21 cellular contexts compared by ENCODE assay signal in genomic region chr1:66489146-66489545, GRCh38. TPM values are rescaled to one million over a fixed set of nuclear protein-coding genes. Genes with fewer than 3 reads are reported as not detected.
DNase-seq lines count a peak whose midpoint lies in the region; ATAC-seq, FAIRE-seq and TF ChIP-seq lines count a peak whose summit lies in the region.
"Had no signal": no experiment of that assay in that cellular context is flagged by ENCODE, and none has a peak within 500 bp of the region (broad histone marks: within the 10 kb centered on the region; RNA-seq: fewer than 3 reads in every experiment).

No MANE protein-coding gene starts in this region.

- H3K4me3 ChIP-seq in astrocyte (ENCODE audit: insufficient read depth, low read depth, low read length) (no peak overlapping the region), keratinocyte (ENCODE audit: control insufficient read depth in 2 of 3, extremely low read depth in 1 of 3, insufficient read depth in 2 of 3, low read depth in 1 of 3, low read length in 3 of 3) (no peak overlapping the region), esophagus muscularis mucosa (no peak overlapping the region)
- H3K4me3 ChIP-seq: ascending aorta, colonic mucosa, lower lobe of right lung had no signal

- H3K27me3 ChIP-seq in astrocyte (ENCODE audit: insufficient read depth, low read length) (no peaks in the 10 kb centered on the region), keratinocyte (ENCODE audit: control insufficient read depth, extremely low read depth, insufficient read depth, low read length) (no peaks in the 10 kb centered on the region), esophagus muscularis mucosa (no peaks in the 10 kb centered on the region)
- H3K27me3 ChIP-seq: ascending aorta, colonic mucosa had no signal

- no peak for TF ChIP-seq POLR2A in esophagus muscularis mucosa (IDR thresholded peaks at IDR 0.05; ENCODE audit: low read depth)

- peak; percentile 78 for DNase-seq in EH (ENCODE audit: low read depth)
- DNase-seq in LHCN-M2 (ENCODE audit: low read depth), result peak; percentile 64
- DNase-seq in astrocyte (ENCODE audit: low read depth), result peak; percentile 43
- no peak for DNase-seq in keratinocyte (ENCODE audit: low read depth, low spot score)
- no peak for DNase-seq in left lobe of liver (ENCODE audit: low spot score)
- no peak for DNase-seq in esophagus muscularis mucosa (ENCODE audit: extremely low spot score)
- DNase-seq: activated CD4-positive, alpha-beta T cell treated with anti-CD3 and anti-CD28 coated beads, Interleukin-2, amount 50 U/mL, for 4 hours; activated naive CD4-positive, alpha-beta T cell; AML-193; colonic mucosa; Karpas-422; lower lobe of right lung; naive B cell; NCI-H1105 treated with DMSO at 0.1 percent for 48 hours; NCI-H2107; NCI-H748 treated with DMSO at 0.1 percent for 48 hours; stimulated activated CD4-positive, alpha-beta T cell treated with anti-CD3 and anti-CD28 coated beads, Interleukin-4, amount 100 ng/mL, for 1 hour had no signal

- ATAC-seq in GM19328 (IDR thresholded peaks at IDR 0.05; ENCODE audit: unreplicated experiment), result no peak
- no peak for ATAC-seq in HG03108 (IDR thresholded peaks at IDR 0.05; ENCODE audit: unreplicated experiment)
- ATAC-seq in left lobe of liver, result no peak
- ATAC-seq: lower lobe of right lung had no signal

- H3K79me2 ChIP-seq in astrocyte (ENCODE audit: insufficient read depth, low read length) (no peaks in the 10 kb centered on the region), keratinocyte (ENCODE audit: control insufficient read depth, insufficient read depth, low read length) (no peaks in the 10 kb centered on the region)
- H3K79me2 ChIP-seq: parathyroid adenoma had no signal

- TF ChIP-seq CTCF in astrocyte (IDR thresholded peaks at IDR 0.05; ENCODE audit: insufficient read depth, low read depth, low read length), result no peak
- no peak for TF ChIP-seq CTCF in keratinocyte (optimal IDR thresholded peaks at IDR 0.05 in 1 of 3, IDR thresholded peaks at IDR 0.05 in 1 of 3, conservative IDR thresholded peaks at IDR 0.05 in 1 of 3; ENCODE audit: extremely low read depth in 1 of 3, insufficient read depth in 2 of 3, low read length in 3 of 3)
- TF ChIP-seq CTCF in esophagus muscularis mucosa (IDR thresholded peaks at IDR 0.05), result no peak

- H4K20me1 ChIP-seq in astrocyte (ENCODE audit: insufficient read depth, low read length), result no peaks in the 10 kb centered on the region
- H4K20me1 ChIP-seq in keratinocyte (ENCODE audit: control insufficient read depth, extremely low read depth, insufficient read depth, low read length), result no peaks in the 10 kb centered on the region

- H3K4me1 ChIP-seq in astrocyte (ENCODE audit: insufficient read depth, low read length), result peaks cover 8% of the 10 kb centered on the region
- H3K4me1 ChIP-seq in keratinocyte (ENCODE audit: control insufficient read depth, extremely low read depth, insufficient read depth, low read length), result peaks cover 8% of the 10 kb centered on the region
- H3K4me1 ChIP-seq in esophagus muscularis mucosa, result peaks cover 0 to 11% (median 7%) of the 10 kb centered on the region in 4 donors
- H3K4me1 ChIP-seq: ascending aorta, colonic mucosa, lower lobe of right lung, parathyroid adenoma had no signal

- H2AFZ ChIP-seq in astrocyte (ENCODE audit: low read depth, low read length) (no peak overlapping the region), keratinocyte (ENCODE audit: control insufficient read depth, low read length) (no peak overlapping the region)
- H2AFZ ChIP-seq: parathyroid adenoma had no signal

- dilution Hi-C loops in keratinocyte (cut with MboI; ENCODE audit: extremely low pct_ligation_motif_present, low sequenced_read_pairs), result no loop called here

- H3K36me3 Mint-ChIP-seq in astrocyte (ENCODE audit: low read depth, unreplicated experiment), result no peaks in the 10 kb centered on the region
- H3K36me3 Mint-ChIP-seq: naive B cell had no signal

- H3K9me3 Mint-ChIP-seq in astrocyte (ENCODE audit: unreplicated experiment), result no peaks in the 10 kb centered on the region

- no peaks in the 10 kb centered on the region for H3K27me3 Mint-ChIP-seq in astrocyte (ENCODE audit: low read depth, unreplicated experiment)
- H3K27me3 Mint-ChIP-seq: naive B cell had no signal

- peaks cover 23% of the 10 kb centered on the region for H3K4me1 Mint-ChIP-seq in astrocyte (ENCODE audit: low read depth, unreplicated experiment)

- H3K27ac ChIP-seq in astrocyte (ENCODE audit: low read depth, low read length) (peak overlapping the region; percentile 31), keratinocyte (ENCODE audit: control insufficient read depth, insufficient read depth, low read length) (no peak overlapping the region), esophagus muscularis mucosa (replicated peaks in 1 of 4) (no peak overlapping the region)
- H3K27ac ChIP-seq: ascending aorta, colonic mucosa, lower lobe of right lung, parathyroid adenoma had no signal

- H3K4me3 Mint-ChIP-seq in astrocyte (ENCODE audit: unreplicated experiment), result no peak overlapping the region
- H3K4me3 Mint-ChIP-seq: naive B cell had no signal

- peak; percentile 91 for FAIRE-seq in astrocyte (lab: Jason Lieb, UNC)
- peak; percentile 84 for FAIRE-seq in keratinocyte (lab: Jason Lieb, UNC)

- peak overlapping the region; percentile 65 for H3K27ac Mint-ChIP-seq in astrocyte (ENCODE audit: unreplicated experiment)

- H3K36me3 ChIP-seq in astrocyte (ENCODE audit: insufficient read depth, low read length), result no peaks in the 10 kb centered on the region
- no peaks in the 10 kb centered on the region for H3K36me3 ChIP-seq in keratinocyte (ENCODE audit: control insufficient read depth in 2 of 2, extremely low read depth in 1 of 2, insufficient read depth in 2 of 2, low read length in 2 of 2)
- H3K36me3 ChIP-seq in esophagus muscularis mucosa, result no peaks in the 10 kb centered on the region
- H3K36me3 ChIP-seq: ascending aorta, colonic mucosa, lower lobe of right lung had no signal

- 56% methylated on average over 2 of the region's 2 CpGs for WGBS in esophagus muscularis mucosa

- H3K9me3 ChIP-seq in astrocyte (ENCODE audit: insufficient read depth, low read depth, low read length) (no peaks in the 10 kb centered on the region), keratinocyte (ENCODE audit: control insufficient read depth, low read depth, low read length) (no peaks in the 10 kb centered on the region), esophagus muscularis mucosa (no peaks in the 10 kb centered on the region)
- H3K9me3 ChIP-seq: ascending aorta, colonic mucosa, lower lobe of right lung had no signal

- H3K4me2 ChIP-seq in astrocyte (ENCODE audit: low read length) (peak overlapping the region; percentile 53), keratinocyte (ENCODE audit: control insufficient read depth, extremely low read depth, insufficient read depth, low read depth, low read length) (no peak overlapping the region)

- H3K9ac ChIP-seq in astrocyte (ENCODE audit: low read length) (no peak overlapping the region), keratinocyte (ENCODE audit: control insufficient read depth, extremely low read depth, insufficient read depth, low read length) (no peak overlapping the region)
- H3K9ac ChIP-seq: parathyroid adenoma had no signal

- no peak for TF ChIP-seq EP300 in esophagus muscularis mucosa (IDR thresholded peaks at IDR 0.05)

- no peaks in the 10 kb centered on the region for H3K9me1 ChIP-seq in keratinocyte (ENCODE audit: control insufficient read depth, extremely low read depth, insufficient read depth, low read length)

- intact Hi-C loops in esophagus muscularis mucosa (cut with DNase I), result no loop called here

RNA-seq across cellular contexts. Expression of gene SGIP1, which starts 44.8 kb away (rescaled TPM):
- 3.6 and 4.3 TPM in 2 replicates for total RNA-seq in LHCN-M2 (2014; rRNA removed)
- 7.3 TPM for polyA plus RNA-seq in LHCN-M2 (2012)
- total RNA-seq in astrocyte, result 4.4 and 8.8 TPM in 2 replicates
- 0.02 to 0.09 TPM (median 0.05 TPM) in 3 replicates for polyA plus RNA-seq in keratinocyte
- polyA plus RNA-seq in keratinocyte (2011; ENCODE audit: low read depth), result not detected
- polyA plus RNA-seq in keratinocyte (2011; cell fraction: cytosol; rRNA removed), result 0.04 and 0.19 TPM in 2 replicates
- 0.05 and 0.39 TPM in 2 replicates for polyA plus RNA-seq in keratinocyte (2011; cell fraction: nucleus; rRNA removed)
- 0.05 and 0.11 TPM in 2 replicates for polyA plus RNA-seq in keratinocyte (2012; ENCODE audit: low replicate concordance)
- 0.16 TPM in 1 of 3 replicates, not detected in the others for polyA minus RNA-seq in keratinocyte
- not detected for polyA minus RNA-seq in keratinocyte (2011; cell fraction: cytosol; rRNA and poly(A)+ RNA removed)
- polyA minus RNA-seq in keratinocyte (2011; cell fraction: nucleus; rRNA and poly(A)+ RNA removed), result 0.62 TPM in 1 of 2 replicates, not detected in the other
- 0.30 TPM for total RNA-seq in left lobe of liver
- 10 to 100 TPM in 3 of 4 donors, 1 to 10 TPM in 1; 9.1 to 16.2 (median 11.8) TPM for total RNA-seq in esophagus muscularis mucosa

Comparison
In these comparisons a context has a peak if more than half of its experiments do, and no peak if none do; other contexts are left out.
1. DNase-seq: peak in EH (single experiment), LHCN-M2 (single experiment) and astrocyte (single experiment); none in keratinocyte (single experiment), left lobe of liver (single experiment) and esophagus muscularis mucosa (single experiment).